ENCODE assay signal across 8 cellular contexts in genomic region chr1:23553206-23553895, GRCh38. TPM values are rescaled to one million over a fixed set of nuclear protein-coding genes. Genes with fewer than 3 reads are reported as not detected.
DNase-seq lines count a peak whose midpoint lies in the region; ATAC-seq and TF ChIP-seq lines count a peak whose summit lies in the region.

No MANE protein-coding gene starts in this region.

- H3K27ac Mint-ChIP-seq in IgD-negative memory B cell (peak overlapping the region; percentile 95 to 100 (median 99)), nephron progenitor cell (peak overlapping the region; percentile 100)
- H3K27ac Mint-ChIP-seq in central memory CD8-positive, alpha-beta T cell (ENCODE audit: low read depth): peak overlapping the region; percentile 73

- peaks cover 0 to 9% (median 0%) of the 10 kb centered on the region in 11 experiments; a peak in 3 of 22 replicates for H3K27me3 ChIP-seq in BLaER1 treated with 17β-estradiol and CSF1 and Interleukin-3, amounts not matched to agents 10 nM and 100 nM

- peaks cover 2% of the 10 kb centered on the region for H3K36me3 Mint-ChIP-seq in IgD-negative memory B cell
- peaks cover 7% of the 10 kb centered on the region for H3K36me3 Mint-ChIP-seq in central memory CD8-positive, alpha-beta T cell (ENCODE audit: insufficient read depth)
- peaks cover 20% of the 10 kb centered on the region for H3K36me3 Mint-ChIP-seq in nephron progenitor cell (ENCODE audit: low read depth)

- H3K9me3 ChIP-seq in BLaER1 treated with 17β-estradiol and CSF1 and Interleukin-3, amounts not matched to agents 10 nM and 100 nM (replicated peaks in 1 of 11): no peaks in the 10 kb centered on the region

- H3K4me3 ChIP-seq in BLaER1 treated with 17β-estradiol and CSF1 and Interleukin-3, amounts not matched to agents 10 nM and 100 nM: peak overlapping the region in 6 of 10 experiments; percentile 53 to 94 (median 88); a peak in 5 of 20 replicates

- peak overlapping the region; percentile 34 to 96 (median 94) for H3K4me3 Mint-ChIP-seq in IgD-negative memory B cell
- peak overlapping the region; percentile 84 for H3K4me3 Mint-ChIP-seq in central memory CD8-positive, alpha-beta T cell
- H3K4me3 Mint-ChIP-seq in nephron progenitor cell: peak overlapping the region; percentile 79

- no peak for ATAC-seq in central memory CD8-positive, alpha-beta T cell (replicated peaks; ENCODE audit: extremely low read depth, poor library complexity, severe bottlenecking)
- ATAC-seq in HG02938 (IDR thresholded peaks at IDR 0.05; ENCODE audit: unreplicated experiment): no peak
- ATAC-seq in GM18517 (IDR thresholded peaks at IDR 0.05; ENCODE audit: unreplicated experiment): no peak
- no peak for ATAC-seq in HG03039 (IDR thresholded peaks at IDR 0.05; ENCODE audit: unreplicated experiment)

- peak overlapping the region in 9 of 11 experiments; percentile 80 to 91 (median 87); a peak in 16 of 22 replicates for H3K9ac ChIP-seq in BLaER1 treated with 17β-estradiol and CSF1 and Interleukin-3, amounts not matched to agents 10 nM and 100 nM

- H3K27ac ChIP-seq in BLaER1 treated with 17β-estradiol and CSF1 and Interleukin-3, amounts not matched to agents 10 nM and 100 nM: peak overlapping the region in 8 of 11 experiments; percentile 88 to 97 (median 93); a peak in 16 of 22 replicates

- DNase-seq in central memory CD8-positive, alpha-beta T cell (ENCODE audit: low spot score in 2 of 2): no peak
- DNase-seq in nephron progenitor cell (no peak), AG08396 (ENCODE audit: low spot score) (no peak)

- H3K36me3 ChIP-seq in BLaER1 treated with 17β-estradiol and CSF1 and Interleukin-3, amounts not matched to agents 10 nM and 100 nM: peaks cover 0 to 19% (median 10%) of the 10 kb centered on the region in 11 experiments; a peak in 11 of 22 replicates

- H4K20me1 ChIP-seq in BLaER1 treated with 17β-estradiol and CSF1 and Interleukin-3, amounts not matched to agents 10 nM and 100 nM: peaks cover 5 to 24% (median 18%) of the 10 kb centered on the region in 11 experiments; a peak in 19 of 22 replicates

- no peaks in the 10 kb centered on the region for H3K9me3 Mint-ChIP-seq in IgD-negative memory B cell
- H3K9me3 Mint-ChIP-seq in central memory CD8-positive, alpha-beta T cell: no peaks in the 10 kb centered on the region
- H3K9me3 Mint-ChIP-seq in nephron progenitor cell: no peaks in the 10 kb centered on the region

- peak overlapping the region; percentile 83 to 98 (median 93) for H3K4me2 ChIP-seq in BLaER1 treated with 17β-estradiol and CSF1 and Interleukin-3, amounts not matched to agents 10 nM and 100 nM

- H3K4me1 ChIP-seq in BLaER1 treated with 17β-estradiol and CSF1 and Interleukin-3, amounts not matched to agents 10 nM and 100 nM: peaks cover 46 to 91% (median 87%) of the 10 kb centered on the region in 10 experiments

- H3K27me3 Mint-ChIP-seq in IgD-negative memory B cell (no peaks in the 10 kb centered on the region), nephron progenitor cell (ENCODE audit: low read depth, poor library complexity) (no peaks in the 10 kb centered on the region)
- H3K27me3 Mint-ChIP-seq in central memory CD8-positive, alpha-beta T cell: no peaks in the 10 kb centered on the region

- peaks cover 45 to 53% (median 47%) of the 10 kb centered on the region in 3 donors for H3K4me1 Mint-ChIP-seq in IgD-negative memory B cell
- peaks cover 19% of the 10 kb centered on the region for H3K4me1 Mint-ChIP-seq in central memory CD8-positive, alpha-beta T cell
- peaks cover 84% of the 10 kb centered on the region for H3K4me1 Mint-ChIP-seq in nephron progenitor cell

- no peak for TF ChIP-seq CTCF in nephron progenitor cell (IDR thresholded peaks at IDR 0.05)

RNA-seq across cellular contexts. Expression of gene ID3, which starts 6.0 kb away (rescaled TPM):
- polyA plus RNA-seq in IgD-negative memory B cell: 74.0 TPM

RNA-seq across cellular contexts. Expression of gene E2F2, which starts 22.3 kb away (rescaled TPM):
- 2.2 TPM for polyA plus RNA-seq in IgD-negative memory B cell
